ENCODE assay signal across 8 cellular contexts in genomic region chr13:43303040-43303729, GRCh38.
DNase-seq lines count a peak whose midpoint lies in the region; ATAC-seq, FAIRE-seq and TF ChIP-seq lines count a peak whose summit lies in the region.

No MANE protein-coding gene starts in this region.

- no peaks in the 10 kb centered on the region for H3K36me3 ChIP-seq in body of pancreas (replicated peaks in 1 of 2; ENCODE audit: insufficient read depth in 1 of 2, low read depth in 2 of 2)
- no peaks in the 10 kb centered on the region for H3K36me3 ChIP-seq in keratinocyte (ENCODE audit: control insufficient read depth in 2 of 2, extremely low read depth in 1 of 2, insufficient read depth in 2 of 2, low read length in 2 of 2)
- H3K36me3 ChIP-seq in testis (ENCODE audit: low read depth, missing control alignments): no peaks in the 10 kb centered on the region

- TF ChIP-seq POLR2A in body of pancreas (IDR thresholded peaks at IDR 0.05): no peak
- no peak for TF ChIP-seq POLR2A in testis (IDR thresholded peaks at IDR 0.05)

- H3K9ac ChIP-seq in keratinocyte (ENCODE audit: control insufficient read depth, extremely low read depth, insufficient read depth, low read length): no peak overlapping the region

- dilution Hi-C loops in keratinocyte (cut with MboI; ENCODE audit: extremely low pct_ligation_motif_present, low sequenced_read_pairs): no loop called here

- FAIRE-seq in keratinocyte (lab: Jason Lieb, UNC): peak; percentile 71

- H3K4me2 ChIP-seq in keratinocyte (ENCODE audit: control insufficient read depth, extremely low read depth, insufficient read depth, low read depth, low read length): no peak overlapping the region

- DNase-seq in EH (ENCODE audit: low read depth): peak; percentile 71
- DNase-seq in H4 (ENCODE audit: low spot score): peak; percentile 67
- DNase-seq in NCI-H2171 treated with DMSO at 0.1 percent for 48 hours (lab: John Stamatoyannopoulos, UW): peak; percentile 59
- DNase-seq in body of pancreas: peak; percentile 62 to 82 (median 78)
- DNase-seq in keratinocyte (ENCODE audit: low read depth, low spot score): no peak
- DNase-seq in testis: peak; percentile 86
- DNase-seq in NCI-H2029 (lab: John Stamatoyannopoulos, UW): no peak

- H3K79me2 ChIP-seq in keratinocyte (ENCODE audit: control insufficient read depth, insufficient read depth, low read length): no peaks in the 10 kb centered on the region

- H3K27ac ChIP-seq in body of pancreas (no peak overlapping the region), keratinocyte (ENCODE audit: control insufficient read depth, insufficient read depth, low read length) (no peak overlapping the region), testis (peak overlapping the region in 1 of 2 donors; percentile 22)

- H3K9me3 ChIP-seq in body of pancreas (no peaks in the 10 kb centered on the region), keratinocyte (ENCODE audit: control insufficient read depth, low read depth, low read length) (no peaks in the 10 kb centered on the region), testis (no peaks in the 10 kb centered on the region)

- H3K4me1 ChIP-seq in body of pancreas: peaks cover 16% of the 10 kb centered on the region
- H3K4me1 ChIP-seq in keratinocyte (ENCODE audit: control insufficient read depth, extremely low read depth, insufficient read depth, low read length): peaks cover 21% of the 10 kb centered on the region
- peaks cover 13% of the 10 kb centered on the region for H3K4me1 ChIP-seq in testis

- H3K27me3 ChIP-seq in body of pancreas: no peaks in the 10 kb centered on the region
- H3K27me3 ChIP-seq in keratinocyte (ENCODE audit: control insufficient read depth, extremely low read depth, insufficient read depth, low read length): no peaks in the 10 kb centered on the region
- H3K27me3 ChIP-seq in testis: no peaks in the 10 kb centered on the region

- peak; percentile 47 to 90 (median 72) for TF ChIP-seq CTCF in body of pancreas (IDR thresholded peaks at IDR 0.05)
- peak; percentile 40 to 77 (median 53) for TF ChIP-seq CTCF in keratinocyte (optimal IDR thresholded peaks at IDR 0.05 in 1 of 3, IDR thresholded peaks at IDR 0.05 in 1 of 3, conservative IDR thresholded peaks at IDR 0.05 in 1 of 3; ENCODE audit: extremely low read depth in 1 of 3, insufficient read depth in 2 of 3, low read length in 3 of 3)
- peak; percentile 40 to 49 (median 44) for TF ChIP-seq CTCF in testis (IDR thresholded peaks at IDR 0.05)

- ATAC-seq in body of pancreas (peak; percentile 87), HG03139 (IDR thresholded peaks at IDR 0.05; ENCODE audit: unreplicated experiment) (no peak)

- H3K4me3 ChIP-seq in body of pancreas: no peak overlapping the region
- no peak overlapping the region for H3K4me3 ChIP-seq in keratinocyte (ENCODE audit: control insufficient read depth in 2 of 3, extremely low read depth in 1 of 3, insufficient read depth in 2 of 3, low read depth in 1 of 3, low read length in 3 of 3)
- no peak overlapping the region for H3K4me3 ChIP-seq in testis

- H4K20me1 ChIP-seq in keratinocyte (ENCODE audit: control insufficient read depth, extremely low read depth, insufficient read depth, low read length): no peaks in the 10 kb centered on the region

- WGBS in body of pancreas, 2 donors: 17 to 25% methylated on average over 4 to 5 of the region's 5 CpGs
- 26 to 27% methylated on average over 5 of the region's 5 CpGs for WGBS in testis, 2 donors

- intact Hi-C loops in body of pancreas (cut with DNase I): loop anchor here (10.0 kb wide), 1 partner anchor 502 kb away; no protein-coding TSS in a partner anchor
- intact Hi-C loops in testis (cut with DNase I; ENCODE audit: low total_unique reads): no loop called here

- peak overlapping the region; percentile 80 for H2AFZ ChIP-seq in keratinocyte (ENCODE audit: control insufficient read depth, low read length)

- no peaks in the 10 kb centered on the region for H3K9me1 ChIP-seq in keratinocyte (ENCODE audit: control insufficient read depth, extremely low read depth, insufficient read depth, low read length)

Comparison
In these comparisons a context has a peak if more than half of its experiments do, and no peak if none do; other contexts are left out.
1. DNase-seq: peak in EH (single experiment), H4 (single experiment), NCI-H2171 treated with DMSO at 0.1 percent for 48 hours (single experiment), body of pancreas (4 of 4) and testis (single experiment); none in keratinocyte (single experiment) and NCI-H2029 (single experiment).
2. Peak in every context shown above with its lines, with median percentiles within 50 percentile points of each other: CTCF ChIP-seq.